In the genomic region with DNA sequence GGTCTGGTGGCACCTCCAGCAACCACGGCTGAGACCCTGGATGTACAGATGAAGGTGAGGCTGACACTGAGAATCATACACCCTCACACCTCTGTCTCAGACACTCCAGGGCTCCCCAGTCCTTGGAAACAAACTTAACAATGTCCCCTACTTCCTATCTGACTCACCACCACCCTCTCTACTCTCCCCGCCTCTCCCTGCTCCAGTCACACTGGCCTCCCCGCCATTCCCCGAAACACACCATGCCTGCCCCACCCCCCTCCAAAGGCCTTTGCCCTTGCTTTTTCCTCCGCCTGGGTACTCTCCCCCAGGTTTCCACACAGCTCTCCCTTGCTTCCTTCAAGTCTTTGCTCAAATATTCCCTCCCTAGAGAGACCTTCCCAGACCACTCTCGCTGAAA, we compare ENCODE assay signal across 30 cellular contexts. TPM values are rescaled to one million over a fixed set of nuclear protein-coding genes. Genes with fewer than 3 reads are reported as not detected.
"Had no signal": no experiment of that assay in that cellular context is flagged by ENCODE, and none has a peak within 500 bp of the region (broad histone marks: within the 10 kb centered on the region; RNA-seq: fewer than 3 reads in every experiment).

No MANE protein-coding gene starts in this region.

- FAIRE-seq: frontal cortex, islet of Langerhans, pancreas had no signal

- H3K27ac Mint-ChIP-seq: naive thymus-derived CD4-positive, alpha-beta T cell; stimulated activated naive B cell treated with anti-CD40 and anti-IgM and Interleukin-4, amounts not matched to agents 10 μg/mL and 1 μg/mL and 100 μg/mL, for 72 hours had no signal

- H3K9me3 Mint-ChIP-seq: stimulated activated naive B cell treated with anti-CD40 and anti-IgM and Interleukin-4, amounts not matched to agents 10 μg/mL and 1 μg/mL and 100 μg/mL, for 72 hours had no signal

- H3K9me3 ChIP-seq: colonic mucosa, pancreas, prostate gland, right lobe of liver, spleen, stomach, thoracic aorta, transverse colon had no signal

- H3K27me3 ChIP-seq: colonic mucosa, pancreas, right lobe of liver had no signal

- H3K36me3 ChIP-seq: colonic mucosa, heart right ventricle, pancreas, prostate gland, right lobe of liver, stomach, thoracic aorta, transverse colon had no signal

- H3K4me3 ChIP-seq: colonic mucosa, heart right ventricle, pancreas, prostate gland, right lobe of liver, spleen, stomach, thoracic aorta, transverse colon had no signal

- H3K27ac ChIP-seq: colonic mucosa, heart right ventricle, pancreas, prostate gland, right lobe of liver, spleen, stomach, thoracic aorta, transverse colon had no signal

- H3K36me3 Mint-ChIP-seq: naive thymus-derived CD4-positive, alpha-beta T cell; stimulated activated naive B cell treated with anti-CD40 and anti-IgM and Interleukin-4, amounts not matched to agents 10 μg/mL and 1 μg/mL and 100 μg/mL, for 72 hours had no signal

- H3K4me3 Mint-ChIP-seq: naive thymus-derived CD4-positive, alpha-beta T cell; stimulated activated naive B cell treated with anti-CD40 and anti-IgM and Interleukin-4, amounts not matched to agents 10 μg/mL and 1 μg/mL and 100 μg/mL, for 72 hours had no signal

- H3K4me1 ChIP-seq: colonic mucosa, heart right ventricle, pancreas, prostate gland, right lobe of liver, spleen, stomach, transverse colon had no signal

- DNase-seq: cerebellar nuclear complex; colonic mucosa; effector CD8-positive, alpha-beta T cell; heart right ventricle; hypothalamus; kidney glomerular epithelial cell; naive thymus-derived CD4-positive, alpha-beta T cell; nucleus accumbens; pancreas; retina; right lobe of liver; spleen; stimulated activated CD4-positive, alpha-beta T cell treated with anti-CD3 and anti-CD28 coated beads, Interleukin-15, amount 100 ng/mL, for 24 hours; stimulated activated CD4-positive, alpha-beta T cell treated with anti-CD3 and anti-CD28 coated beads, Interleukin-1b, Interleukin-23, amount 100 ng/mL, for 48 hours; stimulated activated CD4-positive, alpha-beta T cell treated with anti-CD3 and anti-CD28 coated beads, Interleukin-4, amount 100 ng/mL, for 4 hours; stimulated activated naive B cell treated with anti-CD40 and anti-IgM and Interleukin-4, amounts not matched to agents 10 μg/mL and 1 μg/mL and 100 μg/mL, for 72 hours; stomach; substantia nigra; transverse colon had no signal

- ATAC-seq: heart right ventricle; naive thymus-derived CD4-positive, alpha-beta T cell; pancreas; right lobe of liver; stimulated activated naive B cell treated with anti-CD40 and anti-IgM and Interleukin-4, amounts not matched to agents 10 μg/mL and 1 μg/mL and 100 μg/mL, for 72 hours had no signal

RNA-seq across cellular contexts. Expression of a gene that starts 16.3 kb away (rescaled TPM):
- total RNA-seq: colonic mucosa, dermis microvascular lymphatic vessel endothelial cell, lung microvascular endothelial cell, mesenteric fat pad, transverse colon had no signal
- polyA plus RNA-seq: naive thymus-derived CD4-positive, alpha-beta T cell; neural cell; pancreas had no signal

RNA-seq across cellular contexts. Expression of a gene that starts 26.1 kb away (rescaled TPM):
- total RNA-seq: frontal cortex; mononuclear cell; naive thymus-derived CD4-positive, alpha-beta T cell; spleen; stomach; transverse colon; urinary bladder had no signal
- polyA plus RNA-seq: esophagus; naive thymus-derived CD4-positive, alpha-beta T cell; neural cell had no signal

RNA-seq across cellular contexts. Expression of a gene that starts 59.7 kb away (rescaled TPM):
- total RNA-seq: dermis microvascular lymphatic vessel endothelial cell; lung microvascular endothelial cell; naive thymus-derived CD4-positive, alpha-beta T cell had no signal
- polyA plus RNA-seq: naive thymus-derived CD4-positive, alpha-beta T cell; neural cell had no signal
